Comparison of ENCODE assay signal across 22 cellular contexts in genomic region chr22:36430863-36431262, GRCh38. TPM values are rescaled to one million over a fixed set of nuclear protein-coding genes. Genes with fewer than 3 reads are reported as not detected.
A peak's percentile ranks its signal among the peaks of the same experiment; 100 is the strongest.
DNase-seq lines count a peak whose midpoint lies in the region; FAIRE-seq and TF ChIP-seq lines count a peak whose summit lies in the region.
"Had no signal": no experiment of that assay in that cellular context is flagged by ENCODE, and none has a peak within 500 bp of the region (broad histone marks: within the 10 kb centered on the region; RNA-seq: fewer than 3 reads in every experiment).

No MANE protein-coding gene starts in this region.

- no peaks in the 10 kb centered on the region for H3K36me3 Mint-ChIP-seq in astrocyte (ENCODE audit: low read depth, unreplicated experiment)

- FAIRE-seq in astrocyte (lab: Jason Lieb, UNC): no peak

- intact Hi-C loops in OCI-LY7 (cut with micrococcal nuclease; ENCODE audit: unreplicated experiment): no loop called here

- H3K27me3 ChIP-seq in astrocyte (ENCODE audit: insufficient read depth, low read length): no peaks in the 10 kb centered on the region
- H3K27me3 ChIP-seq: upper lobe of left lung had no signal

- H4K20me1 ChIP-seq in astrocyte (ENCODE audit: insufficient read depth, low read length): no peaks in the 10 kb centered on the region
- no peaks in the 10 kb centered on the region for H4K20me1 ChIP-seq in OCI-LY7 (ENCODE audit: insufficient read depth, low read length)

- DNase-seq in A172 (ENCODE audit: low spot score) (peak; percentile 57), HT-29 (ENCODE audit: low spot score) (peak; percentile 46), astrocyte (ENCODE audit: low read depth) (no peak), lung microvascular endothelial cell (ENCODE audit: low read depth in 2 of 2) (peak; percentile 59 to 82), OCI-LY7 (ENCODE audit: low spot score) (no peak), HuH-7 (ENCODE audit: low spot score) (no peak), AML-193 (lab: John Stamatoyannopoulos, UW) (no peak), NCI-H2107 (lab: John Stamatoyannopoulos, UW) (no peak)
- DNase-seq: activated CD4-positive, alpha-beta T cell treated with anti-CD3 and anti-CD28 coated beads for 36 hours; activated naive CD8-positive, alpha-beta T cell treated with anti-CD3 and anti-CD28 coated beads for 36 hours; erythroblast; HCEC 1CT; left cardiac atrium; midbrain; NCI-H1048; NCI-H69; OCI-M1; stimulated activated CD4-positive, alpha-beta T cell treated with anti-CD3 and anti-CD28 coated beads, Interleukin-4, amount 100 ng/mL, for 4 hours; upper lobe of left lung had no signal

- TF ChIP-seq CTCF in astrocyte (IDR thresholded peaks at IDR 0.05; ENCODE audit: insufficient read depth, low read depth, low read length) (no peak), OCI-LY7 (conservative IDR thresholded peaks at IDR 0.05; ENCODE audit: low read length) (no peak)

- H2AFZ ChIP-seq in astrocyte (ENCODE audit: low read depth, low read length) (no peak overlapping the region), OCI-LY7 (ENCODE audit: low read length) (no peak overlapping the region)

- H3K9ac ChIP-seq in astrocyte (ENCODE audit: low read length): no peak overlapping the region
- H3K9ac ChIP-seq: KMS-11 had no signal

- peaks cover 51% of the 10 kb centered on the region for H3K4me1 Mint-ChIP-seq in astrocyte (ENCODE audit: low read depth, unreplicated experiment)

- H3K9me2 ChIP-seq in OCI-LY7 (ENCODE audit: insufficient read depth, low read length): no peaks in the 10 kb centered on the region

- H3K36me3 ChIP-seq in astrocyte (ENCODE audit: insufficient read depth, low read length) (no peaks in the 10 kb centered on the region), OCI-LY7 (ENCODE audit: insufficient read depth, low read length) (no peaks in the 10 kb centered on the region)
- H3K36me3 ChIP-seq: upper lobe of left lung had no signal

- no peak overlapping the region for H3K4me3 ChIP-seq in astrocyte (ENCODE audit: insufficient read depth, low read depth, low read length)
- no peak overlapping the region for H3K4me3 ChIP-seq in OCI-LY7 (ENCODE audit: low read depth, low read length, poor library complexity, severe bottlenecking)
- H3K4me3 ChIP-seq: upper lobe of left lung had no signal

- H3K4me1 ChIP-seq in astrocyte (ENCODE audit: insufficient read depth, low read length) (peaks cover 43% of the 10 kb centered on the region), OCI-LY7 (ENCODE audit: insufficient read depth, low read length, poor library complexity, severe bottlenecking) (peaks cover 9% of the 10 kb centered on the region)

- H3K4me2 ChIP-seq in astrocyte (ENCODE audit: low read length) (no peak overlapping the region), OCI-LY7 (ENCODE audit: low read length) (no peak overlapping the region)
- H3K4me2 ChIP-seq: KMS-11 had no signal

- H3K27me3 Mint-ChIP-seq in astrocyte (ENCODE audit: low read depth, unreplicated experiment): no peaks in the 10 kb centered on the region
- H3K27me3 Mint-ChIP-seq: activated CD4-positive, alpha-beta T cell treated with anti-CD3 and anti-CD28 coated beads for 36 hours; activated naive CD8-positive, alpha-beta T cell treated with anti-CD3 and anti-CD28 coated beads for 36 hours had no signal

- no peaks in the 10 kb centered on the region for H3K9me3 ChIP-seq in astrocyte (ENCODE audit: insufficient read depth, low read depth, low read length)
- no peaks in the 10 kb centered on the region for H3K9me3 ChIP-seq in OCI-LY7 (ENCODE audit: low read length)
- H3K9me3 ChIP-seq: upper lobe of left lung had no signal

- CTCF ChIA-PET in OCI-LY7 (lab: Charles Lee; ENCODE audit: unreplicated experiment): no interaction called here

- H3K9me3 Mint-ChIP-seq in astrocyte (ENCODE audit: unreplicated experiment): no peaks in the 10 kb centered on the region
- H3K9me3 Mint-ChIP-seq: activated naive CD8-positive, alpha-beta T cell treated with anti-CD3 and anti-CD28 coated beads for 36 hours; neural crest cell had no signal

- H3K27ac ChIP-seq in astrocyte (ENCODE audit: low read depth, low read length) (no peak overlapping the region), OCI-LY7 (ENCODE audit: low read depth, low read length, poor library complexity, severe bottlenecking) (no peak overlapping the region)
- H3K27ac ChIP-seq: C4-2B, KMS-11, upper lobe of left lung had no signal

- POLR2A ChIA-PET in OCI-LY7 (lab: Charles Lee): no interaction called here

- H3K79me2 ChIP-seq in astrocyte (ENCODE audit: insufficient read depth, low read length) (no peaks in the 10 kb centered on the region), OCI-LY7 (ENCODE audit: insufficient read depth, low read depth, low read length) (no peaks in the 10 kb centered on the region)

- peak overlapping the region; percentile 58 for H3K27ac Mint-ChIP-seq in astrocyte (ENCODE audit: unreplicated experiment)
- H3K27ac Mint-ChIP-seq: activated CD4-positive, alpha-beta T cell treated with anti-CD3 and anti-CD28 coated beads for 36 hours; activated naive CD8-positive, alpha-beta T cell treated with anti-CD3 and anti-CD28 coated beads for 36 hours had no signal

- peak overlapping the region; percentile 14 for H3K4me3 Mint-ChIP-seq in astrocyte (ENCODE audit: unreplicated experiment)
- H3K4me3 Mint-ChIP-seq: activated CD4-positive, alpha-beta T cell treated with anti-CD3 and anti-CD28 coated beads for 36 hours; activated naive CD8-positive, alpha-beta T cell treated with anti-CD3 and anti-CD28 coated beads for 36 hours; neural crest cell had no signal

- BruUV-seq in OCI-LY7 (replicated peaks; lab: Mats Ljungman, UMichigan): no TSS peak

RNA-seq across cellular contexts. Expression of gene MYH9, which starts 43.1 kb away (rescaled TPM):
- 180 and 245 TPM in 2 replicates for total RNA-seq in A172 (2014; rRNA removed; shearing (Covaris generic))
- total RNA-seq in HT-29 (2014; rRNA removed; shearing (Covaris generic)): 258 and 259 TPM in 2 replicates
- total RNA-seq in astrocyte (2,278 and 2,469 TPM in 2 replicates), lung microvascular endothelial cell (409 and 410 TPM in 2 replicates), OCI-LY7 (2022) (213 and 223 TPM in 2 replicates)
- total RNA-seq in OCI-LY7 (2014; rRNA removed; shearing (Covaris generic)): 112 and 133 TPM in 2 replicates

RNA-seq across cellular contexts. Expression of gene TXN2, which starts 50.6 kb away (rescaled TPM):
- total RNA-seq in A172 (2014; rRNA removed; shearing (Covaris generic)): 9.9 and 24.2 TPM in 2 replicates
- 30.7 and 30.8 TPM in 2 replicates for total RNA-seq in HT-29 (2014; rRNA removed; shearing (Covaris generic))
- 56.4 and 61.0 TPM in 2 replicates for total RNA-seq in astrocyte
- total RNA-seq in lung microvascular endothelial cell: 16.1 and 21.2 TPM in 2 replicates
- total RNA-seq in OCI-LY7 (2014; rRNA removed; shearing (Covaris generic)): 32.0 and 33.4 TPM in 2 replicates
- 94.2 and 106 TPM in 2 replicates for total RNA-seq in OCI-LY7 (2022)

Comparison
In these comparisons a context has a peak if more than half of its experiments do, and no peak if none do; other contexts are left out.
1. DNase-seq: peak in A172 (single experiment), HT-29 (single experiment) and lung microvascular endothelial cell (2 of 2); none in astrocyte (single experiment), OCI-LY7 (single experiment), HuH-7 (single experiment), AML-193 (0 of 2) and NCI-H2107 (single experiment).